Comparison of ENCODE assay signal across 16 cellular contexts in the genomic region with DNA sequence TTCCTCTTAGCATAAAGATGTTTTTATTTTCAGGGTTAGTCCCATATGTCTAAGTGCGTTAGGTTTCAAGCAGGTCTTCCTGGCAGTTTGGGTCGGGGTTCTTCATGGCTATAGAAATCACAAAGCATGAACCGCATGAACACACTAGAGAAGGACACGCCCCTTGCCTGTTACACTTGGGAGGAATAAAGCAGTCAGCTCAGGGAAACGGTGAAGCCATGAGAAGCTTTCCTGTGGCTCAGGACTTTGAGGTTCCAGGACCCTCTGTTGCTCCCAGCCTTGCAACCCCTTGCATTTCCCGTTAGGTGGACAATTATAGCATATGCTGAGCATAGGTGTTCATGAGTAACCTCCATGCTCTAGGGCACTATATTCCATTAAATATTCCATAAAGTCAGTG.
A peak's percentile ranks its signal among the peaks of the same experiment; 100 is the strongest.
DNase-seq lines count a peak whose midpoint lies in the region; ATAC-seq and TF ChIP-seq lines count a peak whose summit lies in the region.
"Had no signal": no experiment of that assay in that cellular context is flagged by ENCODE, and none has a peak within 500 bp of the region (broad histone marks: within the 10 kb centered on the region; RNA-seq: fewer than 3 reads in every experiment).

No MANE protein-coding gene starts in this region.

- intact Hi-C loops in PC-3 (cut with micrococcal nuclease): loop anchor here (1.0 kb wide), 1 partner anchor 9 kb away; no protein-coding TSS in a partner anchor
- intact Hi-C loops in left colon (cut with DNase I, micrococcal nuclease): no loop called here

- no peak overlapping the region for H3K27ac ChIP-seq in PC-3 (ENCODE audit: low read length)
- H3K27ac ChIP-seq: prostate gland had no signal

- H3K4me2 ChIP-seq in PC-3 (ENCODE audit: low read length): peak overlapping the region; percentile 92

- 0 out of 2 replicates have a peak, but pooled peaks cover 4% of the 10 kb centered on the region for H3K36me3 ChIP-seq in PC-3 (ENCODE audit: low read depth, low read length)
- H3K36me3 ChIP-seq: prostate gland had no signal

- H3F3A ChIP-seq in PC-3 (ENCODE audit: low read length, unreplicated experiment): no peaks in the 10 kb centered on the region

- BruUV-seq in PC-3 (replicated peaks; lab: Mats Ljungman, UMichigan): no TSS peak

- H3K9me2 ChIP-seq in PC-3 (replicated peaks; ENCODE audit: low read length): no peaks in the 10 kb centered on the region

- peak; percentile 32 for DNase-seq in COLO668 (lab: John Stamatoyannopoulos, UW; ENCODE audit: unreplicated experiment)
- DNase-seq in NCI-H1105 treated with DMSO at 0.1 percent for 48 hours (lab: John Stamatoyannopoulos, UW): peak; percentile 52
- DNase-seq in PC-3: peak; percentile 53
- no peak for DNase-seq in left colon
- DNase-seq in activated CD4-positive, CD25-positive, alpha-beta regulatory T cell (lab: John Stamatoyannopoulos, UW): no peak
- no peak for DNase-seq in activated naive CD4-positive, alpha-beta T cell (lab: John Stamatoyannopoulos, UW)
- DNase-seq in OCI-M1 (lab: John Stamatoyannopoulos, UW): no peak
- DNase-seq: activated CD4-positive, alpha-beta T cell treated with anti-CD3 and anti-CD28 coated beads, Interleukin-2, amount 50 U/mL, for 4 hours; effector memory CD4-positive, alpha-beta T cell; foreskin fibroblast; immature natural killer cell; NCI-H1694 treated with DMSO at 0.1 percent for 48 hours; stimulated activated CD4-positive, alpha-beta T cell treated with anti-CD3 and anti-CD28 coated beads, Interleukin-1b, Interleukin-23, amount 100 ng/mL, for 48 hours had no signal

- H2AFZ ChIP-seq in PC-3 (ENCODE audit: low read length): peak overlapping the region; percentile 71; the same call in 1 of the 2 replicates

- no peaks in the 10 kb centered on the region for H3K27me3 ChIP-seq in PC-3 (ENCODE audit: low read length)

- POLR2A ChIA-PET in PC-3 (lab: Charles Lee; ENCODE audit: unreplicated experiment): interaction anchor here (0.6 to 1.0 kb wide), 3 partner anchors 11 to 40 kb away, joined by 3 to 6 read pairs (median 5); no protein-coding TSS in a partner anchor

- ATAC-seq in PC-3 (peak; percentile 9), left colon (peak; percentile 66), GM18498 (IDR thresholded peaks at IDR 0.05; ENCODE audit: unreplicated experiment) (no peak)

- no peak for TF ChIP-seq CTCF in PC-3 (conservative IDR thresholded peaks at IDR 0.05; ENCODE audit: low read depth, low read length)

- H4K20me1 ChIP-seq in PC-3 (ENCODE audit: low read length): no peaks in the 10 kb centered on the region

- H3K79me2 ChIP-seq in PC-3 (ENCODE audit: low read length): peaks cover 41% of the 10 kb centered on the region

- CTCF ChIA-PET in PC-3 (lab: Charles Lee): interaction anchor here (0.5 to 1.0 kb wide), 4 partner anchors 9 to 101 kb away, joined by 3 to 5 read pairs (median 4); no protein-coding TSS in a partner anchor

- H3K9ac ChIP-seq in PC-3 (ENCODE audit: low read length): peak overlapping the region; percentile 52; the same call in 1 of the 2 replicates

- H3K4me1 ChIP-seq in PC-3 (ENCODE audit: insufficient read depth, low read length): peaks cover 67% of the 10 kb centered on the region

- no peaks in the 10 kb centered on the region for H3K9me3 ChIP-seq in PC-3 (ENCODE audit: low read length)
- H3K9me3 ChIP-seq: prostate gland had no signal

- peak overlapping the region; percentile 76 for H3K4me3 ChIP-seq in PC-3 (ENCODE audit: low read length)
- H3K4me3 ChIP-seq: GM12878, prostate gland had no signal

Comparison
In these comparisons a context has a peak if more than half of its experiments do, and no peak if none do; other contexts are left out.
1. DNase-seq: peak in COLO668 (single experiment), NCI-H1105 treated with DMSO at 0.1 percent for 48 hours (single experiment) and PC-3 (single experiment); none in left colon (0 of 2), activated CD4-positive, CD25-positive, alpha-beta regulatory T cell (0 of 4), activated naive CD4-positive, alpha-beta T cell (0 of 4) and OCI-M1 (single experiment).